Comparison of ENCODE assay signal across 8 cellular contexts in genomic region chr4:44070843-44071242, GRCh38.
"Had no signal": no experiment of that assay in that cellular context is flagged by ENCODE, and none has a peak within 500 bp of the region (broad histone marks: within the 10 kb centered on the region; RNA-seq: fewer than 3 reads in every experiment).

No MANE protein-coding gene starts in this region.

- H3K9me3 ChIP-seq: HAP-1 had no signal

- ATAC-seq: HCT116, K562 had no signal

- H3K27ac ChIP-seq: GM23248 had no signal

- DNase-seq: GM23248, GOT3, H7, HFFc6, IMR-90 had no signal

- H3K4me1 ChIP-seq: HAP-1 had no signal

- H3K4me3 ChIP-seq: GM23248, HAP-1, K562 had no signal

- H3K36me3 ChIP-seq: HAP-1 had no signal
